Comparison of ENCODE assay signal across 24 cellular contexts in genomic region chr14:63200767-63201166, GRCh38. TPM values are rescaled to one million over a fixed set of nuclear protein-coding genes. Genes with fewer than 3 reads are reported as not detected.
DNase-seq lines count a peak whose midpoint lies in the region; ATAC-seq and TF ChIP-seq lines count a peak whose summit lies in the region.
"Had no signal": no experiment of that assay in that cellular context is flagged by ENCODE, and none has a peak within 500 bp of the region (broad histone marks: within the 10 kb centered on the region; RNA-seq: fewer than 3 reads in every experiment).

No MANE protein-coding gene starts in this region.

- H3K27me3 ChIP-seq in left ventricle myocardium inferior (ENCODE audit: low read depth) (no peaks in the 10 kb centered on the region), right atrium auricular region (no peaks in the 10 kb centered on the region), brain microvascular endothelial cell (replicated peaks) (no peaks in the 10 kb centered on the region), foreskin keratinocyte (no peaks in the 10 kb centered on the region)

- in situ Hi-C loops in brain microvascular endothelial cell (cut with HindIII; ENCODE audit: low pct_ligation_motif_present, low sequenced_read_pairs), result no loop called here

- no peaks in the 10 kb centered on the region for H3K9me3 ChIP-seq in left ventricle myocardium inferior (replicated peaks)
- no peaks in the 10 kb centered on the region for H3K9me3 ChIP-seq in right atrium auricular region

- TF ChIP-seq CTCF in left ventricle myocardium inferior (IDR thresholded peaks at IDR 0.05; ENCODE audit: borderline replicate concordance), result no peak
- no peak for TF ChIP-seq CTCF in right atrium auricular region (IDR thresholded peaks at IDR 0.05)
- TF ChIP-seq CTCF in brain microvascular endothelial cell (IDR thresholded peaks at IDR 0.05; ENCODE audit: low read depth, low read length, missing control alignments), result no peak
- TF ChIP-seq CTCF in foreskin keratinocyte (conservative IDR thresholded peaks at IDR 0.05), result no peak
- no peak for TF ChIP-seq CTCF in coronary artery (IDR thresholded peaks at IDR 0.05)

- peak; percentile 79 for ATAC-seq in foreskin keratinocyte
- ATAC-seq: GM12878, K562 had no signal

- intact Hi-C loops in left ventricle myocardium inferior (cut with micrococcal nuclease), result no loop called here

- H3K36me3 ChIP-seq in left ventricle myocardium inferior (no peaks in the 10 kb centered on the region), right atrium auricular region (no peaks in the 10 kb centered on the region), brain microvascular endothelial cell (replicated peaks) (no peaks in the 10 kb centered on the region)

- H3K27ac ChIP-seq in left ventricle myocardium inferior (replicated peaks) (peak overlapping the region; percentile 45), right atrium auricular region (no peak overlapping the region), brain microvascular endothelial cell (no peak overlapping the region), foreskin keratinocyte (peak overlapping the region; percentile 57), coronary artery (no peak overlapping the region)
- H3K27ac ChIP-seq: C4-2B, GM23248 had no signal

- H3K4me3 ChIP-seq in left ventricle myocardium inferior (no peak overlapping the region), right atrium auricular region (no peak overlapping the region), brain microvascular endothelial cell (ENCODE audit: low read depth, low read length) (no peak overlapping the region), coronary artery (no peak overlapping the region)
- H3K4me3 ChIP-seq: GM12878, GM23248, K562 had no signal

- H3K4me1 ChIP-seq in left ventricle myocardium inferior, result peaks cover 29% of the 10 kb centered on the region
- H3K4me1 ChIP-seq in right atrium auricular region, result peaks cover 0 to 17% of the 10 kb centered on the region in 2 donors
- H3K4me1 ChIP-seq in foreskin keratinocyte, result peaks cover 28% of the 10 kb centered on the region

- no peak for DNase-seq in left ventricle myocardium inferior
- no peak for DNase-seq in right atrium auricular region (ENCODE audit: low spot score)
- DNase-seq in brain microvascular endothelial cell, result peak; percentile 30
- DNase-seq in foreskin keratinocyte, result peak; percentile 70 to 91
- DNase-seq in coronary artery (ENCODE audit: low spot score), result no peak
- no peak for DNase-seq in NCI-H2081 (lab: John Stamatoyannopoulos, UW)
- DNase-seq in superior temporal gyrus (ENCODE audit: extremely low spot score), result no peak
- no peak for DNase-seq in stimulated activated naive CD4-positive, alpha-beta T cell (lab: John Stamatoyannopoulos, UW)
- DNase-seq: AML-193; CD8-positive, alpha-beta memory T cell; DMS53; GM23248; H9; HFFc6; NCI-H1092; NCI-H1436; NCI-H1930; NCI-H2227 treated with DMSO at 0.1 percent for 48 hours; NCI-H510A treated with DMSO at 0.1 percent for 48 hours; NCI-H748 treated with DMSO at 0.1 percent for 48 hours; NK-92 treated with Interleukin-12 subunit alpha and Interleukin-12 subunit beta, amount 100 ng/mL, for 24 hours had no signal

RNA-seq across cellular contexts. Expression of gene RHOJ, which starts 3.5 kb away (rescaled TPM):
- 14.6 TPM for total RNA-seq in left ventricle myocardium inferior
- total RNA-seq in right atrium auricular region, result 10 to 100 TPM in 1 of 2 donors, 1 to 10 TPM in 1; 5.9 to 11.2 TPM
- total RNA-seq in foreskin keratinocyte, result 0.07 TPM in 1 of 2 replicates, not detected in the other
- 0.03 and 0.11 TPM in 2 replicates for polyA plus RNA-seq in foreskin keratinocyte
- total RNA-seq: CD8-positive, alpha-beta memory T cell; GM12878; H9; K562 had no signal
- polyA plus RNA-seq: CD8-positive, alpha-beta memory T cell; GM12878; K562 had no signal

Comparison
In these comparisons a context has a peak if more than half of its experiments do, and no peak if none do; other contexts are left out.
1. H3K27ac ChIP-seq: peak in left ventricle myocardium inferior (single experiment) and foreskin keratinocyte (single experiment); none in right atrium auricular region (0 of 2), brain microvascular endothelial cell (single experiment) and coronary artery (0 of 2).
2. DNase-seq: peak in brain microvascular endothelial cell (single experiment) and foreskin keratinocyte (2 of 2); none in left ventricle myocardium inferior (single experiment), right atrium auricular region (single experiment), coronary artery (single experiment), NCI-H2081 (0 of 2), superior temporal gyrus (single experiment) and stimulated activated naive CD4-positive, alpha-beta T cell (0 of 6).